In the genomic region with DNA sequence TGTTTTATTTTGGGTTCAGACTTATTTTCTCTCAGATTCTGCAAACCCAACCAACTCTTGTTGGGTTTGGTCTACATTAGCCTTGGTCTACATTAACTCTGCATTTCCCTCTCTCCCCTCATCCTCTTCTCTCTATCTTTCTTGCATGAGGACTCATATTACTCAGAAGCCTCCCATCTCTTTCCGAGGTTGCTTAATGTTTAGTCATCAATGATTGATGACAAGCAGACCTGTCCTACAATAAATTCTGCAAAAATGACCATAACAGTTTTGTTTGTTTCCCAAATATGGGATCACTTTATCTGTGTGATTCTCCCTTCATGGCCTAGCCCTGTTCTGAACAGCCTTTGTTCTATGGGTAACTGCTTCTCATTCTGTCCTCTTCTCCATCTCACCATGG, we compare ENCODE assay signal across 19 cellular contexts.
"Had no signal": no experiment of that assay in that cellular context is flagged by ENCODE, and none has a peak within 500 bp of the region (broad histone marks: within the 10 kb centered on the region; RNA-seq: fewer than 3 reads in every experiment).

No MANE protein-coding gene starts in this region.

- H3K36me3 Mint-ChIP-seq: activated naive CD8-positive, alpha-beta T cell treated with anti-CD3 and anti-CD28 coated beads, Interleukin-2, amount 10 ng/mL, durations not matched to agents 7 days and 5 days; immature natural killer cell; natural killer cell treated with Interleukin-12 subunit alpha and Interleukin-12 subunit beta and Interleukin-15 and Interleukin-18, amount 100 ng/mL, for 72 hours; stimulated activated naive B cell treated with anti-CD40 and anti-IgM and Interleukin-4, amounts not matched to agents 10 μg/mL and 1 μg/mL and 100 μg/mL, for 72 hours had no signal

- H3K27ac Mint-ChIP-seq: activated naive CD8-positive, alpha-beta T cell treated with anti-CD3 and anti-CD28 coated beads, Interleukin-2, amount 10 ng/mL, durations not matched to agents 7 days and 5 days; immature natural killer cell; natural killer cell treated with Interleukin-12 subunit alpha and Interleukin-12 subunit beta and Interleukin-15 and Interleukin-18, amount 100 ng/mL, for 72 hours; stimulated activated naive B cell treated with anti-CD40 and anti-IgM and Interleukin-4, amounts not matched to agents 10 μg/mL and 1 μg/mL and 100 μg/mL, for 72 hours had no signal

- H3K27me3 Mint-ChIP-seq: stimulated activated naive B cell treated with anti-CD40 and anti-IgM and Interleukin-4, amounts not matched to agents 10 μg/mL and 1 μg/mL and 100 μg/mL, for 72 hours had no signal

- H3K4me3 ChIP-seq: skin epidermis had no signal

- H3K4me1 Mint-ChIP-seq: activated naive CD8-positive, alpha-beta T cell treated with anti-CD3 and anti-CD28 coated beads, Interleukin-2, amount 10 ng/mL, durations not matched to agents 7 days and 5 days; immature natural killer cell; stimulated activated naive B cell treated with anti-CD40 and anti-IgM and Interleukin-4, amounts not matched to agents 10 μg/mL and 1 μg/mL and 100 μg/mL, for 72 hours had no signal

- H3K4me3 Mint-ChIP-seq: activated naive CD8-positive, alpha-beta T cell treated with anti-CD3 and anti-CD28 coated beads, Interleukin-2, amount 10 ng/mL, durations not matched to agents 7 days and 5 days; immature natural killer cell; natural killer cell treated with Interleukin-12 subunit alpha and Interleukin-12 subunit beta and Interleukin-15 and Interleukin-18, amount 100 ng/mL, for 72 hours; stimulated activated naive B cell treated with anti-CD40 and anti-IgM and Interleukin-4, amounts not matched to agents 10 μg/mL and 1 μg/mL and 100 μg/mL, for 72 hours had no signal

- DNase-seq: activated CD4-positive, alpha-beta T cell treated with anti-CD3 and anti-CD28 coated beads for 1 hour; activated CD4-positive, alpha-beta T cell treated with anti-CD3 and anti-CD28 coated beads, Interleukin-2, amount 50 U/mL, for 4 hours; activated naive CD4-positive, alpha-beta T cell; activated naive CD8-positive, alpha-beta T cell treated with anti-CD3 and anti-CD28 coated beads, Interleukin-2, amount 10 ng/mL, durations not matched to agents 7 days and 5 days; activated T-cell treated with anti-CD3 and anti-CD28 coated beads for 4 hours; anterior cingulate cortex; dermis blood vessel endothelial cell; glutamatergic neuron; immature natural killer cell; mesendoderm; posterior cingulate gyrus; retina; stimulated activated CD4-positive, alpha-beta T cell treated with anti-CD3 and anti-CD28 coated beads, Interleukin-15, amount 100 ng/mL, for 24 hours; stimulated activated CD4-positive, alpha-beta T cell treated with anti-CD3 and anti-CD28 coated beads, Interleukin-4, amount 100 ng/mL, for 1 hour; stimulated activated naive B cell treated with anti-CD40 and anti-IgM and Interleukin-4, amounts not matched to agents 10 μg/mL and 1 μg/mL and 100 μg/mL, for 72 hours; substantia nigra; trophoblast cell had no signal

- ATAC-seq: natural killer cell treated with Interleukin-12 subunit alpha and Interleukin-12 subunit beta and Interleukin-15 and Interleukin-18, amount 100 ng/mL, for 72 hours; stimulated activated naive B cell treated with anti-CD40 and anti-IgM and Interleukin-4, amounts not matched to agents 10 μg/mL and 1 μg/mL and 100 μg/mL, for 72 hours had no signal

- H3K9me3 Mint-ChIP-seq: activated naive CD8-positive, alpha-beta T cell treated with anti-CD3 and anti-CD28 coated beads, Interleukin-2, amount 10 ng/mL, durations not matched to agents 7 days and 5 days; stimulated activated naive B cell treated with anti-CD40 and anti-IgM and Interleukin-4, amounts not matched to agents 10 μg/mL and 1 μg/mL and 100 μg/mL, for 72 hours had no signal
